3 cellular contexts compared by ENCODE assay signal in the genomic region with DNA sequence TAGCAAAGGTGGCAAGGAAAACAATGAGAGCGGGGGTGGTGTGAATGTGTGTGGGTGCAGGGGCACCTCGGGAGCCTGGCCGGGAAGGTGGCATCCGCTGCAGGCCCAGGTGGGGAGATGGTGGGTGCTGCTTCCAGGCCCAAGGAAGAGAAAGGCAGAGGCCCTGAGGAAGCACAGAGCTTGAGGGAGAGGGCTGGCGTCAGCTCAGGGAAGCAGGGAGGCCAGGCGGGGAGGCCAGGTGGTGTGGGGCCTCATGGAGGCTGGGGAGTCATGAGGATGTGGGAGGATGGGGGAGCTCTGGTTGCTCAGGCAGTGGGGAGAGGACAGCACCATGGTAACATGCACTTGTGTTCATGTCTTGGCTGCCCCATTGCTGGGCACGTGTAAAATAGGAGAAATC.
TF ChIP-seq lines count a peak whose summit lies in the region.

No MANE protein-coding gene starts in this region.

TF ChIP-seq in HEK293, 187 proteins besides CTCF, POLR2A, EP300 and RAD21:
- TF ChIP-seq ZFHX2 (tag by site-specific recombination; conservative IDR thresholded peaks at IDR 0.05): peak; percentile 54
- TF ChIP-seq, protein P1, sequence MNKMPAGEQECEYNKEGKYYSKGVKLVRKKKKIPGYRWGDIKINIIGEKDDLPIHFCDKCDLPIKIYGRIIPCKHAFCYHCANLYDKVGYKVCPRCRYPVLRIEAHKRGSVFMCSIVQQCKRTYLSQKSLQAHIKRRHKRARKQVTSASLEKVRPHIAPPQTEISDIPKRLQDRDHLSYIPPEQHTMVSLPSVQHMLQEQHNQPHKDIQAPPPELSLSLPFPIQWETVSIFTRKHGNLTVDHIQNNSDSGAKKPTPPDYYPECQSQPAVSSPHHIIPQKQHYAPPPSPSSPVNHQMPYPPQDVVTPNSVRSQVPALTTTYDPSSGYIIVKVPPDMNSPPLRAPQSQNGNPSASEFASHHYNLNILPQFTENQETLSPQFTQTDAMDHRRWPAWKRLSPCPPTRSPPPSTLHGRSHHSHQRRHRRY (tag by site-specific recombination; IDR thresholded peaks at IDR 0.05): no peak
- TF ChIP-seq EGR2 (tag by site-specific recombination; IDR thresholded peaks at IDR 0.05; ENCODE audit: low read depth): 0 out of 2 replicates have a peak, but pooled peaks have one; percentile 26
- TF ChIP-seq ZNF621 (tag by site-specific recombination; IDR thresholded peaks at IDR 0.05): no peak
- TF ChIP-seq, protein P2, sequence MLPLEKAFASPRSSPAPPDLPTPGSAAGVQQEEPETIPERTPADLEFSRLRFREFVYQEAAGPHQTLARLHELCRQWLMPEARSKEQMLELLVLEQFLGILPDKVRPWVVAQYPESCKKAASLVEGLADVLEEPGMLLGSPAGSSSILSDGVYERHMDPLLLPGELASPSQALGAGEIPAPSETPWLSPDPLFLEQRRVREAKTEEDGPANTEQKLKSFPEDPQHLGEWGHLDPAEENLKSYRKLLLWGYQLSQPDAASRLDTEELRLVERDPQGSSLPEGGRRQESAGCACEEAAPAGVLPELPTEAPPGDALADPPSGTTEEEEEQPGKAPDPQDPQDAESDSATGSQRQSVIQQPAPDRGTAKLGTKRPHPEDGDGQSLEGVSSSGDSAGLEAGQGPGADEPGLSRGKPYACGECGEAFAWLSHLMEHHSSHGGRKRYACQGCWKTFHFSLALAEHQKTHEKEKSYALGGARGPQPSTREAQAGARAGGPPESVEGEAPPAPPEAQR (tag by site-specific recombination; IDR thresholded peaks at IDR 0.05): no peak

TF ChIP-seq in WTC11, 78 proteins besides CTCF, POLR2A, EP300 and RAD21:
- no peak for TF ChIP-seq SP1 (CRISPR knock-in tag; conservative IDR thresholded peaks at IDR 0.05)
- TF ChIP-seq, protein P3, sequence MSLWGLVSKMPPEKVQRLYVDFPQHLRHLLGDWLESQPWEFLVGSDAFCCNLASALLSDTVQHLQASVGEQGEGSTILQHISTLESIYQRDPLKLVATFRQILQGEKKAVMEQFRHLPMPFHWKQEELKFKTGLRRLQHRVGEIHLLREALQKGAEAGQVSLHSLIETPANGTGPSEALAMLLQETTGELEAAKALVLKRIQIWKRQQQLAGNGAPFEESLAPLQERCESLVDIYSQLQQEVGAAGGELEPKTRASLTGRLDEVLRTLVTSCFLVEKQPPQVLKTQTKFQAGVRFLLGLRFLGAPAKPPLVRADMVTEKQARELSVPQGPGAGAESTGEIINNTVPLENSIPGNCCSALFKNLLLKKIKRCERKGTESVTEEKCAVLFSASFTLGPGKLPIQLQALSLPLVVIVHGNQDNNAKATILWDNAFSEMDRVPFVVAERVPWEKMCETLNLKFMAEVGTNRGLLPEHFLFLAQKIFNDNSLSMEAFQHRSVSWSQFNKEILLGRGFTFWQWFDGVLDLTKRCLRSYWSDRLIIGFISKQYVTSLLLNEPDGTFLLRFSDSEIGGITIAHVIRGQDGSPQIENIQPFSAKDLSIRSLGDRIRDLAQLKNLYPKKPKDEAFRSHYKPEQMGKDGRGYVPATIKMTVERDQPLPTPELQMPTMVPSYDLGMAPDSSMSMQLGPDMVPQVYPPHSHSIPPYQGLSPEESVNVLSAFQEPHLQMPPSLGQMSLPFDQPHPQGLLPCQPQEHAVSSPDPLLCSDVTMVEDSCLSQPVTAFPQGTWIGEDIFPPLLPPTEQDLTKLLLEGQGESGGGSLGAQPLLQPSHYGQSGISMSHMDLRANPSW (CRISPR knock-in tag; conservative IDR thresholded peaks at IDR 0.05; ENCODE audit: low read depth): no peak

TF ChIP-seq in HepG2, 621 proteins besides CTCF, POLR2A, EP300 and RAD21:
- TF ChIP-seq ZNF563 (CRISPR knock-in tag; IDR thresholded peaks at IDR 0.05) (no peak), ZFP36L2 (CRISPR knock-in tag; IDR thresholded peaks at IDR 0.05) (no peak), ZNF746 (CRISPR knock-in tag; IDR thresholded peaks at IDR 0.05) (no peak), NFE2 (CRISPR knock-in tag; IDR thresholded peaks at IDR 0.05) (no peak), ZMYM3 (CRISPR knock-in tag; IDR thresholded peaks at IDR 0.05) (peak; percentile 49), KDM4B (CRISPR knock-in tag; IDR thresholded peaks at IDR 0.05) (no peak), ZNF768 (CRISPR knock-in tag; IDR thresholded peaks at IDR 0.05) (0 out of 2 replicates have a peak, but pooled peaks have one; percentile 13), HOXA5 (CRISPR knock-in tag; IDR thresholded peaks at IDR 0.05) (no peak), ZNF737 (CRISPR knock-in tag; IDR thresholded peaks at IDR 0.05; ENCODE audit: borderline replicate concordance) (no peak)
- TF ChIP-seq, protein P4, sequence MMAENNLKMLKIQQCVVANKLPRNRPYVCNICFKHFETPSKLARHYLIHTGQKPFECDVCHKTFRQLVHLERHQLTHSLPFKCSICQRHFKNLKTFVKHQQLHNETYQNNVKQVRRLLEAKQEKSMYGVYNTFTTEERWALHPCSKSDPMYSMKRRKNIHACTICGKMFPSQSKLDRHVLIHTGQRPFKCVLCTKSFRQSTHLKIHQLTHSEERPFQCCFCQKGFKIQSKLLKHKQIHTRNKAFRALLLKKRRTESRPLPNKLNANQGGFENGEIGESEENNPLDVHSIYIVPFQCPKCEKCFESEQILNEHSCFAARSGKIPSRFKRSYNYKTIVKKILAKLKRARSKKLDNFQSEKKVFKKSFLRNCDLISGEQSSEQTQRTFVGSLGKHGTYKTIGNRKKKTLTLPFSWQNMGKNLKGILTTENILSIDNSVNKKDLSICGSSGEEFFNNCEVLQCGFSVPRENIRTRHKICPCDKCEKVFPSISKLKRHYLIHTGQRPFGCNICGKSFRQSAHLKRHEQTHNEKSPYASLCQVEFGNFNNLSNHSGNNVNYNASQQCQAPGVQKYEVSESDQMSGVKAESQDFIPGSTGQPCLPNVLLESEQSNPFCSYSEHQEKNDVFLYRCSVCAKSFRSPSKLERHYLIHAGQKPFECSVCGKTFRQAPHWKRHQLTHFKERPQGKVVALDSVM (CRISPR knock-in tag; IDR thresholded peaks at IDR 0.05): peak; percentile 97
- TF ChIP-seq, protein P5, sequence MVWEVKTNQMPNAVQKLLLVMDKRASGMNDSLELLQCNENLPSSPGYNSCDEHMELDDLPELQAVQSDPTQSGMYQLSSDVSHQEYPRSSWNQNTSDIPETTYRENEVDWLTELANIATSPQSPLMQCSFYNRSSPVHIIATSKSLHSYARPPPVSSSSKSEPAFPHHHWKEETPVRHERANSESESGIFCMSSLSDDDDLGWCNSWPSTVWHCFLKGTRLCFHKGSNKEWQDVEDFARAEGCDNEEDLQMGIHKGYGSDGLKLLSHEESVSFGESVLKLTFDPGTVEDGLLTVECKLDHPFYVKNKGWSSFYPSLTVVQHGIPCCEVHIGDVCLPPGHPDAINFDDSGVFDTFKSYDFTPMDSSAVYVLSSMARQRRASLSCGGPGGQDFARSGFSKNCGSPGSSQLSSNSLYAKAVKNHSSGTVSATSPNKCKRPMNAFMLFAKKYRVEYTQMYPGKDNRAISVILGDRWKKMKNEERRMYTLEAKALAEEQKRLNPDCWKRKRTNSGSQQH (CRISPR knock-in tag; IDR thresholded peaks at IDR 0.05; ENCODE audit: low read depth): no peak
- TF ChIP-seq, protein P6, sequence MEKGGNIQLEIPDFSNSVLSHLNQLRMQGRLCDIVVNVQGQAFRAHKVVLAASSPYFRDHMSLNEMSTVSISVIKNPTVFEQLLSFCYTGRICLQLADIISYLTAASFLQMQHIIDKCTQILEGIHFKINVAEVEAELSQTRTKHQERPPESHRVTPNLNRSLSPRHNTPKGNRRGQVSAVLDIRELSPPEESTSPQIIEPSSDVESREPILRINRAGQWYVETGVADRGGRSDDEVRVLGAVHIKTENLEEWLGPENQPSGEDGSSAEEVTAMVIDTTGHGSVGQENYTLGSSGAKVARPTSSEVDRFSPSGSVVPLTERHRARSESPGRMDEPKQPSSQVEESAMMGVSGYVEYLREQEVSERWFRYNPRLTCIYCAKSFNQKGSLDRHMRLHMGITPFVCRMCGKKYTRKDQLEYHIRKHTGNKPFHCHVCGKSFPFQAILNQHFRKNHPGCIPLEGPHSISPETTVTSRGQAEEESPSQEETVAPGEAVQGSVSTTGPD (CRISPR knock-in tag; IDR thresholded peaks at IDR 0.05): no peak
- TF ChIP-seq, protein P7, sequence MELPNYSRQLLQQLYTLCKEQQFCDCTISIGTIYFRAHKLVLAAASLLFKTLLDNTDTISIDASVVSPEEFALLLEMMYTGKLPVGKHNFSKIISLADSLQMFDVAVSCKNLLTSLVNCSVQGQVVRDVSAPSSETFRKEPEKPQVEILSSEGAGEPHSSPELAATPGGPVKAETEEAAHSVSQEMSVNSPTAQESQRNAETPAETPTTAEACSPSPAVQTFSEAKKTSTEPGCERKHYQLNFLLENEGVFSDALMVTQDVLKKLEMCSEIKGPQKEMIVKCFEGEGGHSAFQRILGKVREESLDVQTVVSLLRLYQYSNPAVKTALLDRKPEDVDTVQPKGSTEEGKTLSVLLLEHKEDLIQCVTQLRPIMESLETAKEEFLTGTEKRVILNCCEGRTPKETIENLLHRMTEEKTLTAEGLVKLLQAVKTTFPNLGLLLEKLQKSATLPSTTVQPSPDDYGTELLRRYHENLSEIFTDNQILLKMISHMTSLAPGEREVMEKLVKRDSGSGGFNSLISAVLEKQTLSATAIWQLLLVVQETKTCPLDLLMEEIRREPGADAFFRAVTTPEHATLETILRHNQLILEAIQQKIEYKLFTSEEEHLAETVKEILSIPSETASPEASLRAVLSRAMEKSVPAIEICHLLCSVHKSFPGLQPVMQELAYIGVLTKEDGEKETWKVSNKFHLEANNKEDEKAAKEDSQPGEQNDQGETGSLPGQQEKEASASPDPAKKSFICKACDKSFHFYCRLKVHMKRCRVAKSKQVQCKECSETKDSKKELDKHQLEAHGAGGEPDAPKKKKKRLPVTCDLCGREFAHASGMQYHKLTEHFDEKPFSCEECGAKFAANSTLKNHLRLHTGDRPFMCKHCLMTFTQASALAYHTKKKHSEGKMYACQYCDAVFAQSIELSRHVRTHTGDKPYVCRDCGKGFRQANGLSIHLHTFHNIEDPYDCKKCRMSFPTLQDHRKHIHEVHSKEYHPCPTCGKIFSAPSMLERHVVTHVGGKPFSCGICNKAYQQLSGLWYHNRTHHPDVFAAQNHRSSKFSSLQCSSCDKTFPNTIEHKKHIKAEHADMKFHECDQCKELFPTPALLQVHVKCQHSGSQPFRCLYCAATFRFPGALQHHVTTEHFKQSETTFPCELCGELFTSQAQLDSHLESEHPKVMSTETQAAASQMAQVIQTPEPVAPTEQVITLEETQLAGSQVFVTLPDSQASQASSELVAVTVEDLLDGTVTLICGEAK (IDR thresholded peaks at IDR 0.05): no peak
- TF ChIP-seq, protein P7 (CRISPR knock-in tag; IDR thresholded peaks at IDR 0.05): no peak
- TF ChIP-seq, protein P8, sequence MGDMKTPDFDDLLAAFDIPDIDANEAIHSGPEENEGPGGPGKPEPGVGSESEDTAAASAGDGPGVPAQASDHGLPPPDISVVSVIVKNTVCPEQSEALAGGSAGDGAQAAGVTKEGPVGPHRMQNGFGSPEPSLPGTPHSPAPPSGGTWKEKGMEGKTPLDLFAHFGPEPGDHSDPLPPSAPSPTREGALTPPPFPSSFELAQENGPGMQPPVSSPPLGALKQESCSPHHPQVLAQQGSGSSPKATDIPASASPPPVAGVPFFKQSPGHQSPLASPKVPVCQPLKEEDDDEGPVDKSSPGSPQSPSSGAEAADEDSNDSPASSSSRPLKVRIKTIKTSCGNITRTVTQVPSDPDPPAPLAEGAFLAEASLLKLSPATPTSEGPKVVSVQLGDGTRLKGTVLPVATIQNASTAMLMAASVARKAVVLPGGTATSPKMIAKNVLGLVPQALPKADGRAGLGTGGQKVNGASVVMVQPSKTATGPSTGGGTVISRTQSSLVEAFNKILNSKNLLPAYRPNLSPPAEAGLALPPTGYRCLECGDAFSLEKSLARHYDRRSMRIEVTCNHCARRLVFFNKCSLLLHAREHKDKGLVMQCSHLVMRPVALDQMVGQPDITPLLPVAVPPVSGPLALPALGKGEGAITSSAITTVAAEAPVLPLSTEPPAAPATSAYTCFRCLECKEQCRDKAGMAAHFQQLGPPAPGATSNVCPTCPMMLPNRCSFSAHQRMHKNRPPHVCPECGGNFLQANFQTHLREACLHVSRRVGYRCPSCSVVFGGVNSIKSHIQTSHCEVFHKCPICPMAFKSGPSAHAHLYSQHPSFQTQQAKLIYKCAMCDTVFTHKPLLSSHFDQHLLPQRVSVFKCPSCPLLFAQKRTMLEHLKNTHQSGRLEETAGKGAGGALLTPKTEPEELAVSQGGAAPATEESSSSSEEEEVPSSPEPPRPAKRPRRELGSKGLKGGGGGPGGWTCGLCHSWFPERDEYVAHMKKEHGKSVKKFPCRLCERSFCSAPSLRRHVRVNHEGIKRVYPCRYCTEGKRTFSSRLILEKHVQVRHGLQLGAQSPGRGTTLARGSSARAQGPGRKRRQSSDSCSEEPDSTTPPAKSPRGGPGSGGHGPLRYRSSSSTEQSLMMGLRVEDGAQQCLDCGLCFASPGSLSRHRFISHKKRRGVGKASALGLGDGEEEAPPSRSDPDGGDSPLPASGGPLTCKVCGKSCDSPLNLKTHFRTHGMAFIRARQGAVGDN (CRISPR knock-in tag; IDR thresholded peaks at IDR 0.05): peak; percentile 28; the same call in 1 of the 2 replicates
